8 cellular contexts compared by ENCODE assay signal in the genomic region with DNA sequence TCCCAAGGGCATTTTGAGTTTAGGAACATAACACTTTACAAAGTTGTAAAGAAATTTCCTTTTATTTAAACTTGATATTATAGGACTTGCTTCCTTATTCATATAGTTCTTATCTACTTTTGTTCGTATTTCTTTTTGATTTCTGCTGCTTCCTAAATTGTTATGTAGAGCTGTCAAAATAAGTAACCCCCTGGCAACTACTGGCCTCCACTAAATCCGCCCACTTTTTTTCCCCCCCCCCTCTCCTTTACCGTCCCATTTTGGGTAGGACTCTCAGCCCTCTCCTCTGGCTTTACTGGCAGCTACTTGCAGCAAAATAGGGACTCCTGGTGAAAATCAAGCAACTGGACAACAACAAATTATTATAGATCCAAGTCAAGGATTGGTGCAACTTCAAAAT. TPM values are rescaled to one million over a fixed set of nuclear protein-coding genes. Genes with fewer than 3 reads are reported as not detected.
DNase-seq lines count a peak whose midpoint lies in the region; ATAC-seq and TF ChIP-seq lines count a peak whose summit lies in the region.

No MANE protein-coding gene starts in this region.

- peak overlapping the region; percentile 97 for H3K27ac Mint-ChIP-seq in activated T-helper 2 cell treated with anti-CD3 and anti-CD28 coated beads, Interferon-gamma antibody, Interleukin-2, Interleukin-4, amounts not matched to agents 10 μg/mL and 5 μg/mL and 100 μg/mL, durations not matched to agents 14 hours and 24 hours and 36 hours
- H3K27ac Mint-ChIP-seq in type B pancreatic cell = peak overlapping the region; percentile 99

- peaks cover 0 to 52% (median 38%) of the 10 kb centered on the region in 12 donors for H3K4me1 ChIP-seq in heart left ventricle

- H3K36me3 ChIP-seq in heart left ventricle (peaks cover 0 to 7% (median 0%) of the 10 kb centered on the region in 9 donors), kidney epithelial cell (ENCODE audit: control insufficient read depth, insufficient read depth, low read length) (no peaks in the 10 kb centered on the region)

- WGBS in heart left ventricle, 4 donors = 31 to 45% (median 38%) methylated on average over 3 of the region's 3 CpGs

- peak overlapping the region in 3 of 12 donors; percentile 2 to 99 (median 85) for H3K27ac ChIP-seq in heart left ventricle

- H3K4me3 ChIP-seq in heart left ventricle (peak overlapping the region in 10 of 12 donors; percentile 67 to 98 (median 90)), kidney epithelial cell (ENCODE audit: low read depth, low read length) (peak overlapping the region; percentile 71)

- TF ChIP-seq CTCF in heart left ventricle (IDR thresholded peaks at IDR 0.05) (no peak), kidney epithelial cell (IDR thresholded peaks at IDR 0.05; ENCODE audit: insufficient read depth, low read length, poor library complexity, severe bottlenecking) (no peak), type B pancreatic cell (conservative IDR thresholded peaks at IDR 0.05) (no peak)

- peak overlapping the region; percentile 100 for H3K4me3 Mint-ChIP-seq in activated T-helper 2 cell treated with anti-CD3 and anti-CD28 coated beads, Interferon-gamma antibody, Interleukin-2, Interleukin-4, amounts not matched to agents 10 μg/mL and 5 μg/mL and 100 μg/mL, durations not matched to agents 14 hours and 24 hours and 36 hours (ENCODE audit: low read depth)
- H3K4me3 Mint-ChIP-seq in type B pancreatic cell = peak overlapping the region; percentile 96

- no peak for TF ChIP-seq POLR2A in heart left ventricle (IDR thresholded peaks at IDR 0.05)

- H3K9me3 Mint-ChIP-seq in activated T-helper 2 cell treated with anti-CD3 and anti-CD28 coated beads, Interferon-gamma antibody, Interleukin-2, Interleukin-4, amounts not matched to agents 10 μg/mL and 5 μg/mL and 100 μg/mL, durations not matched to agents 14 hours and 24 hours and 36 hours = no peaks in the 10 kb centered on the region
- no peaks in the 10 kb centered on the region for H3K9me3 Mint-ChIP-seq in type B pancreatic cell

- no peaks in the 10 kb centered on the region for H3K9me3 ChIP-seq in heart left ventricle

- DNase-seq in heart left ventricle = no peak
- DNase-seq in Right ventricle myocardium superior = no peak
- no peak for DNase-seq in activated T-helper 2 cell treated with anti-CD3 and anti-CD28 coated beads, Interferon-gamma antibody, Interleukin-2, Interleukin-4, amounts not matched to agents 10 μg/mL and 5 μg/mL and 100 μg/mL, durations not matched to agents 14 hours and 24 hours and 36 hours (ENCODE audit: low spot score)
- no peak for DNase-seq in kidney epithelial cell (ENCODE audit: low read depth)
- no peak for DNase-seq in type B pancreatic cell (ENCODE audit: extremely low spot score, unreplicated experiment)
- DNase-seq in NCI-H345 treated with DMSO at 0.1 percent for 48 hours (lab: John Stamatoyannopoulos, UW; ENCODE audit: unreplicated experiment) = no peak
- no peak for DNase-seq in A172 (ENCODE audit: low spot score)

- peaks cover 52% of the 10 kb centered on the region for H3K4me1 Mint-ChIP-seq in activated T-helper 2 cell treated with anti-CD3 and anti-CD28 coated beads, Interferon-gamma antibody, Interleukin-2, Interleukin-4, amounts not matched to agents 10 μg/mL and 5 μg/mL and 100 μg/mL, durations not matched to agents 14 hours and 24 hours and 36 hours (ENCODE audit: low read depth)
- peaks cover 32% of the 10 kb centered on the region for H3K4me1 Mint-ChIP-seq in type B pancreatic cell (ENCODE audit: unreplicated experiment)

- H3K27me3 Mint-ChIP-seq in activated T-helper 2 cell treated with anti-CD3 and anti-CD28 coated beads, Interferon-gamma antibody, Interleukin-2, Interleukin-4, amounts not matched to agents 10 μg/mL and 5 μg/mL and 100 μg/mL, durations not matched to agents 14 hours and 24 hours and 36 hours (ENCODE audit: low read depth) = no peaks in the 10 kb centered on the region
- peaks cover 4% of the 10 kb centered on the region for H3K27me3 Mint-ChIP-seq in type B pancreatic cell

- H3K27me3 ChIP-seq in heart left ventricle = no peaks in the 10 kb centered on the region
- H3K27me3 ChIP-seq in kidney epithelial cell (ENCODE audit: control insufficient read depth, insufficient read depth, low read length) = no peaks in the 10 kb centered on the region

- peaks cover 44% of the 10 kb centered on the region for H3K36me3 Mint-ChIP-seq in activated T-helper 2 cell treated with anti-CD3 and anti-CD28 coated beads, Interferon-gamma antibody, Interleukin-2, Interleukin-4, amounts not matched to agents 10 μg/mL and 5 μg/mL and 100 μg/mL, durations not matched to agents 14 hours and 24 hours and 36 hours (ENCODE audit: low read depth)
- H3K36me3 Mint-ChIP-seq in type B pancreatic cell = no peaks in the 10 kb centered on the region

- intact Hi-C loops in heart left ventricle (cut with DNase I) (loop anchor here in 3 of 10 donors (5.0 to 10.0 kb wide), 3 partner anchors 653 to 656 kb away; no protein-coding TSS in a partner anchor), Right ventricle myocardium superior (cut with DNase I) (no loop called here)
- intact Hi-C loops in activated T-helper 2 cell treated with anti-CD3 and anti-CD28 coated beads, Interferon-gamma antibody, Interleukin-2, Interleukin-4, amounts not matched to agents 10 μg/mL and 5 μg/mL and 100 μg/mL, durations not matched to agents 14 hours and 24 hours and 36 hours (cut with micrococcal nuclease) = loop anchor here (5.0 kb wide), 3 partner anchors 47 to 518 kb away; partner anchors contain the start of gene CDCA7L

- ATAC-seq in heart left ventricle (no peak), Right ventricle myocardium superior (ENCODE audit: poor library complexity) (no peak), HG03432 (IDR thresholded peaks at IDR 0.05; ENCODE audit: unreplicated experiment) (no peak)

RNA-seq across cellular contexts. Expression of gene SP4, which starts 1.1 kb away (rescaled TPM):
- total RNA-seq in heart left ventricle = 1 to 10 TPM; 5.4 to 8.9 (median 5.9) TPM
- 1 to 10 TPM; 1.5 to 3.1 TPM for polyA plus RNA-seq in heart left ventricle
- total RNA-seq in Right ventricle myocardium superior = 4.0 TPM
- 17.9 and 19.2 TPM in 2 replicates for total RNA-seq in activated T-helper 2 cell treated with anti-CD3 and anti-CD28 coated beads, Interferon-gamma antibody, Interleukin-2, Interleukin-4, amounts not matched to agents 10 μg/mL and 5 μg/mL and 100 μg/mL, durations not matched to agents 14 hours and 24 hours and 36 hours
- 13.8 and 14.2 TPM in 2 replicates for total RNA-seq in kidney epithelial cell
- 5.9 and 12.4 TPM in 2 replicates for total RNA-seq in type B pancreatic cell (ENCODE audit: low replicate concordance)
- 9.8 and 11.3 TPM in 2 replicates for total RNA-seq in A172 (2014; rRNA removed; shearing (Covaris generic))
